ENCODE assay signal across 6 cellular contexts in the genomic region with DNA sequence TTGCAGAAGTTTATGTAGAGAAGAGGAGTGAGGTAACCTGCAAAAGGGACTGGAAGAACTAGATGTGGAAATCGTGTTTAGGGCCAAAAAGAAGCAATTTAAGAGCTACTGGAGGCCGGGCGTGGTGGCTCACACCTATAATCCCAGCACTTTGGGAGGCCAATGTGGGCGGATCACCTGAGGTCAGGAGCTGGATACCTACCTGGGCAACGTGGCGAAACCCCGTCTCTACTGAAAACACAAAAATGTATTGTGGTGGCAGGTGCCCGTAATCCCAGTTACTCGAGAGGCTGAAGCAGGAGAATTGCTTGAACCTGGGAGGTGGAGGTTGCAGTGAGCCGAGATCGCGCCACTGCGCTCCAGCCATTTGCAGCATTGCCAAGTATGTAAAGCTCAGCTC. TPM values are rescaled to one million over a fixed set of nuclear protein-coding genes. Genes with fewer than 3 reads are reported as not detected.
"Had no signal": no experiment of that assay in that cellular context is flagged by ENCODE, and none has a peak within 500 bp of the region (broad histone marks: within the 10 kb centered on the region; RNA-seq: fewer than 3 reads in every experiment).

No MANE protein-coding gene starts in this region.

RNA-seq across cellular contexts. Expression of a gene that starts 4.1 kb away (rescaled TPM):
- total RNA-seq: GM23248, HT-29, IMR-90 had no signal

RNA-seq across cellular contexts. Expression of a gene that starts 42.1 kb away (rescaled TPM):
- total RNA-seq: GM23248, H4, H7, HT-29, IMR-90, K562 had no signal
- polyA plus RNA-seq: GM23248, IMR-90, K562 had no signal
